ENCODE assay signal across 21 cellular contexts in the genomic region with DNA sequence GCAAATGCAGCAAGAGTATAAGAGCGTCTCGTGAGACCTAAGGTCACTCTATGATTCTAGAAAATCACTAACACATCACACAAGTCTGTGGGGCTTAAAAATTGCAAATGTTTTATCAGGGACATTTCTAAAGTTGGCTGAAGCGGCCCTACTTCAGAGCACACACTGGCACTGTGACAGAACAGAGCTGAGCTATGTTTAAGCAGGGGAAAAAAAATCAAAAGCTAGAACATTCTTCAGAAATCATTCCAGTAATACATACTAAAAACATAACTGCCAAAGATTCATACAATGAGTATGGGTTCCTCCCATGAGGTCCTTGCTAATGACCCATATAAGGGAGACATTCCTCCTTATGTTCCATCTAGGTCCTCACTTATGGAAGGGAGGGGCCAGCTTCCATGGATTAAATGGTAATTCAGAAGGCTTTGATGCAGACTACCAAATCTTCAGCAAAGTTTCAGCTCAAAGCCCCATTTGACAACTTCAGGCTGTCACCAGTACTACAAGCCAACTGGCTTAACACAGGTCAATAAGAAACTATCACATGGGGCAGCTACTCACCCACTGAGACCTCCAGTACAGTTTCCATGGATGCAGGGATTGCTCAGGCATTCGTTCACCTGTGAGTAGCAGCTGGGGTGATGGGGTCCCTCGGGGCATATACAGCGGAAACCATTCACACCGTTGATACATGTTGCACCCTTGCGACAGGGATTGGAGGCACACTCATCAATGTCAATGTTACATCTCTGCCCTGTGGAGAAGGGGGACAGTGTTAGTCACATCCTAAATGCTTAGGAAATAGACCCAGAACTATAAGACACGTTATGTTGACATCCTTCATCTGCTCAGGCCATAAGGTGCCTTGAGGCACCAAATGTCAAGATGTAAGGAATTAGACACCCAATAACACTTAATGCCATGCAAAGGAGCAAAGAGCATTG. TPM values are rescaled to one million over a fixed set of nuclear protein-coding genes. Genes with fewer than 3 reads are reported as not detected.
DNase-seq lines count a peak whose midpoint lies in the region; ATAC-seq and TF ChIP-seq lines count a peak whose summit lies in the region.
"Had no signal": no experiment of that assay in that cellular context is flagged by ENCODE, and none has a peak within 500 bp of the region (broad histone marks: within the 10 kb centered on the region; RNA-seq: fewer than 3 reads in every experiment).

No MANE protein-coding gene starts in this region.

- no peaks in the 10 kb centered on the region for H3K27me3 Mint-ChIP-seq in GM23338 (ENCODE audit: insufficient read depth, low read depth, poor library complexity)

- no peak overlapping the region for H2AK5ac ChIP-seq in mesenchymal stem cell (ENCODE audit: low read length, severe bottlenecking)

- ATAC-seq in GM23338 (peak; percentile 32; the same call in 1 of the 3 replicates), HG03439 (IDR thresholded peaks at IDR 0.05; ENCODE audit: unreplicated experiment) (no peak)
- ATAC-seq: left colon, PC-3 had no signal

- no peak for TF ChIP-seq CTCF in GM12865 (IDR thresholded peaks at IDR 0.05; ENCODE audit: insufficient read depth, low read depth, low read length, missing control alignments)
- TF ChIP-seq CTCF in GM23338 (conservative IDR thresholded peaks at IDR 0.05; ENCODE audit: low read depth in 2 of 2): no peak
- TF ChIP-seq CTCF in brain microvascular endothelial cell (IDR thresholded peaks at IDR 0.05; ENCODE audit: low read depth, low read length, missing control alignments): peak; percentile 20

- no peak overlapping the region for H3K4me3 ChIP-seq in GM12865 (ENCODE audit: low read depth, low read length)
- H3K4me3 ChIP-seq in GM23338: no peak overlapping the region
- no peak overlapping the region for H3K4me3 ChIP-seq in brain microvascular endothelial cell (ENCODE audit: low read depth, low read length)
- H3K4me3 ChIP-seq in mesenchymal stem cell (ENCODE audit: insufficient read depth in 1 of 2, low read depth in 1 of 2, low read length in 2 of 2): no peak overlapping the region
- H3K4me3 ChIP-seq: colonic mucosa, SK-N-MC had no signal

- no peak overlapping the region for H4K91ac ChIP-seq in mesenchymal stem cell (ENCODE audit: low read length)

- no peaks in the 10 kb centered on the region; the same call in 2 of the 3 replicates for H3K4me1 Mint-ChIP-seq in GM23338

- H3K9me3 Mint-ChIP-seq in GM23338: no peaks in the 10 kb centered on the region
- H3K9me3 Mint-ChIP-seq: activated naive CD4-positive, alpha-beta T cell treated with anti-CD3 and anti-CD28 coated beads for 36 hours had no signal

- H3K79me2 ChIP-seq in GM23338 (replicated peaks; ENCODE audit: insufficient read depth): no peaks in the 10 kb centered on the region

- WGBS in mesenchymal stem cell: 97% methylated on average over 8 of the region's 9 CpGs

- H3K14ac ChIP-seq in mesenchymal stem cell (ENCODE audit: low read length in 2 of 2): no peak overlapping the region

- H2AFZ ChIP-seq in GM23338 (no peak overlapping the region), mesenchymal stem cell (ENCODE audit: low read depth, low read length) (no peak overlapping the region)

- in situ Hi-C loops in brain microvascular endothelial cell (cut with HindIII; ENCODE audit: low pct_ligation_motif_present, low sequenced_read_pairs): no loop called here

- H3K23ac ChIP-seq in mesenchymal stem cell (ENCODE audit: low read length in 2 of 2): no peak overlapping the region

- no peak overlapping the region for H2BK15ac ChIP-seq in mesenchymal stem cell (ENCODE audit: low read depth, poor library complexity, severe bottlenecking)

- H2BK5ac ChIP-seq in mesenchymal stem cell (ENCODE audit: low read depth, low read length, poor library complexity, severe bottlenecking): no peak overlapping the region

- no peaks in the 10 kb centered on the region for H3K9me2 ChIP-seq in GM23338 (ENCODE audit: insufficient read depth)

- H3K4ac ChIP-seq in mesenchymal stem cell (ENCODE audit: low read depth in 1 of 2, low read length in 2 of 2): no peak overlapping the region

- H3K4me2 ChIP-seq in GM23338: no peak overlapping the region
- H3K4me2 ChIP-seq in mesenchymal stem cell (ENCODE audit: low read length, poor library complexity, severe bottlenecking): no peak overlapping the region

- DNase-seq in GM12865 (ENCODE audit: low read depth) (peak; percentile 8), GM23338 (ENCODE audit: low spot score) (peak; percentile 29), brain microvascular endothelial cell (no peak), mesenchymal stem cell (no peak), NCI-H1092 (lab: John Stamatoyannopoulos, UW) (no peak), OCI-M2 (lab: John Stamatoyannopoulos, UW; ENCODE audit: unreplicated experiment) (no peak), islet precursor cell (no peak)
- DNase-seq: activated naive CD4-positive, alpha-beta T cell treated with anti-CD3 and anti-CD28 coated beads for 36 hours; AML-193; colonic mucosa; foreskin fibroblast; Karpas-422; left colon; NCI-H748 treated with DMSO at 0.1 percent for 48 hours; PC-3; stimulated activated CD4-positive, alpha-beta T cell treated with anti-CD3 and anti-CD28 coated beads, Interleukin-4, amount 100 ng/mL, for 1 hour; substantia nigra had no signal

- H3F3A ChIP-seq in GM23338 (replicated peaks; ENCODE audit: low read depth): no peaks in the 10 kb centered on the region

- H2BK120ac ChIP-seq in mesenchymal stem cell (ENCODE audit: low read depth, low read length): no peak overlapping the region

- H3K4me3 Mint-ChIP-seq in GM23338: no peak overlapping the region
- H3K4me3 Mint-ChIP-seq: activated naive CD4-positive, alpha-beta T cell treated with anti-CD3 and anti-CD28 coated beads for 36 hours had no signal

- H3K36me3 ChIP-seq in GM23338 (ENCODE audit: insufficient read depth) (0 out of 2 replicates have a peak, but pooled peaks cover 4% of the 10 kb centered on the region), brain microvascular endothelial cell (replicated peaks) (peaks cover 79% of the 10 kb centered on the region), mesenchymal stem cell (ENCODE audit: control insufficient read depth in 1 of 2, insufficient read depth in 2 of 2, low read depth in 1 of 2, low read length in 2 of 2) (peaks cover 15 to 95% of the 10 kb centered on the region in 2 experiments)

- H3K9me3 ChIP-seq in mesenchymal stem cell (ENCODE audit: control insufficient read depth, low read length): no peaks in the 10 kb centered on the region
- H3K9me3 ChIP-seq: colonic mucosa had no signal

- H3K9ac ChIP-seq in mesenchymal stem cell (ENCODE audit: low read length): no peak overlapping the region

- H2BK12ac ChIP-seq in mesenchymal stem cell (ENCODE audit: low read length in 2 of 2): no peak overlapping the region

- no peak overlapping the region for H3K27ac Mint-ChIP-seq in GM23338
- H3K27ac Mint-ChIP-seq: activated naive CD4-positive, alpha-beta T cell treated with anti-CD3 and anti-CD28 coated beads for 36 hours had no signal

- peaks cover 8% of the 10 kb centered on the region; the same call in 1 of the 2 replicates for H3K4me1 ChIP-seq in GM23338 (ENCODE audit: insufficient read depth)
- H3K4me1 ChIP-seq in mesenchymal stem cell (ENCODE audit: control insufficient read depth, insufficient read depth, low read depth, low read length): peaks cover 1% of the 10 kb centered on the region
- H3K4me1 ChIP-seq: colonic mucosa had no signal

- H4K20me1 ChIP-seq in GM23338 (replicated peaks; ENCODE audit: insufficient read depth): no peaks in the 10 kb centered on the region; the same call in 1 of the 2 replicates

- H3K27me3 ChIP-seq in GM23338 (ENCODE audit: insufficient read depth) (no peaks in the 10 kb centered on the region), brain microvascular endothelial cell (replicated peaks) (no peaks in the 10 kb centered on the region), mesenchymal stem cell (ENCODE audit: control insufficient read depth in 1 of 2, insufficient read depth in 1 of 2, low read length in 2 of 2) (no peaks in the 10 kb centered on the region)
- H3K27me3 ChIP-seq: colonic mucosa had no signal

- peak overlapping the region; percentile 7 for H4K8ac ChIP-seq in mesenchymal stem cell (ENCODE audit: low read length)

- peaks cover 11% of the 10 kb centered on the region for H3K79me1 ChIP-seq in mesenchymal stem cell (replicated peaks; ENCODE audit: low read length, poor library complexity, severe bottlenecking)

- H3K36me3 Mint-ChIP-seq in GM23338 (ENCODE audit: low read depth): peaks cover 3% of the 10 kb centered on the region; the same call in 1 of the 3 replicates

- H3K27ac ChIP-seq in GM23338 (ENCODE audit: low read depth) (no peak overlapping the region), brain microvascular endothelial cell (no peak overlapping the region), mesenchymal stem cell (ENCODE audit: low read length, poor library complexity, severe bottlenecking) (no peak overlapping the region)
- H3K27ac ChIP-seq: colonic mucosa, SK-N-MC had no signal

- H3K18ac ChIP-seq in mesenchymal stem cell (ENCODE audit: low read depth in 1 of 2, low read length in 2 of 2): no peak overlapping the region

TF ChIP-seq in GM23338, 12 proteins besides CTCF, POLR2A, EP300 and RAD21 (continues in another document):
- TF ChIP-seq POLR2AphosphoS5 (IDR thresholded peaks at IDR 0.05; ENCODE audit: low read depth) (no peak), STAT1 (IDR thresholded peaks at IDR 0.05; ENCODE audit: unreplicated experiment) (no peak), ZNF114 (CRISPR knock-in tag; IDR thresholded peaks at IDR 0.05) (no peak)

RNA-seq across cellular contexts. Expression of a gene that starts 58.4 kb away (rescaled TPM):
- not detected in 2 replicates for total RNA-seq in GM23338 (2014; rRNA removed; shearing (Covaris generic))
- polyA plus RNA-seq in GM23338 (2016; fragmentation: Nextera tagmentation; extraction: Ambion mirVana): not detected in 2 replicates
- not detected for polyA plus RNA-seq in mesenchymal stem cell (2013, experiment 1 of 2)
- not detected for polyA plus RNA-seq in mesenchymal stem cell (2013, experiment 2 of 2)
- total RNA-seq: activated naive CD4-positive, alpha-beta T cell treated with anti-CD3 and anti-CD28 coated beads for 36 hours; colonic mucosa; endothelial cell of umbilical vein; left colon; osteocyte; PC-3 had no signal
- polyA plus RNA-seq: endothelial cell of umbilical vein had no signal

Comparison
In these comparisons a context has a peak if more than half of its experiments do, and no peak if none do; other contexts are left out.
1. DNase-seq: peak in GM12865 (single experiment) and GM23338 (single experiment); none in brain microvascular endothelial cell (single experiment), mesenchymal stem cell (single experiment), NCI-H1092 (single experiment), OCI-M2 (single experiment) and islet precursor cell (single experiment).